ENCODE assay signal across 13 cellular contexts in genomic region chr21:45949928-45950739, GRCh38. TPM values are rescaled to one million over a fixed set of nuclear protein-coding genes. Genes with fewer than 3 reads are reported as not detected.
A peak's percentile ranks its signal among the peaks of the same experiment; 100 is the strongest.
DNase-seq lines count a peak whose midpoint lies in the region; ATAC-seq and TF ChIP-seq lines count a peak whose summit lies in the region.
"Had no signal": no experiment of that assay in that cellular context is flagged by ENCODE, and none has a peak within 500 bp of the region (broad histone marks: within the 10 kb centered on the region; RNA-seq: fewer than 3 reads in every experiment).

No MANE protein-coding gene starts in this region.

- H3K79me2 ChIP-seq in mammary epithelial cell (ENCODE audit: insufficient read depth, low read length) = no peaks in the 10 kb centered on the region
- H3K79me2 ChIP-seq in neural progenitor cell (ENCODE audit: low read depth) = no peaks in the 10 kb centered on the region

- DNase-seq in heart left ventricle = peak in 1 of 5 donors; percentile 43
- DNase-seq in right atrium auricular region (ENCODE audit: low spot score) = no peak
- peak; percentile 35 for DNase-seq in mammary epithelial cell
- no peak for DNase-seq in neural progenitor cell (ENCODE audit: low spot score)
- DNase-seq in cortex of kidney (lab: John Stamatoyannopoulos, UW) = no peak
- DNase-seq in effector memory CD4-positive, alpha-beta T cell = no peak
- no peak for DNase-seq in stimulated activated naive CD8-positive, alpha-beta T cell treated with anti-CD3 and anti-CD28 coated beads, Interleukin-15, amount 100 ng/mL, for 72 hours
- no peak for DNase-seq in OCI-M1 (lab: John Stamatoyannopoulos, UW)
- DNase-seq: erythroblast, NCI-H2107 had no signal

- intact Hi-C loops in heart left ventricle (cut with DNase I) (no loop called here), mammary epithelial cell (cut with micrococcal nuclease) (no loop called here)

- dilution Hi-C loops in mammary epithelial cell (cut with HindIII; ENCODE audit: low sequenced_read_pairs) = loop anchor here (5.0 to 25.0 kb wide), 5 partner anchors 68 to 445 kb away; no protein-coding TSS in a partner anchor

- no peaks in the 10 kb centered on the region for H3K36me3 Mint-ChIP-seq in neural progenitor cell
- H3K36me3 Mint-ChIP-seq: activated naive CD8-positive, alpha-beta T cell had no signal

- in situ Hi-C loops in mammary epithelial cell (cut with MboI; ENCODE audit: low sequenced_read_pairs in 2 of 2) = loop anchor here in 1 of 2 donors (25.0 kb wide), 1 partner anchor 162 kb away; no protein-coding TSS in a partner anchor

- H3K4me3 Mint-ChIP-seq in neural progenitor cell = no peak overlapping the region
- no peak overlapping the region for H3K4me3 Mint-ChIP-seq in stimulated activated naive CD8-positive, alpha-beta T cell treated with anti-CD3 and anti-CD28 coated beads, Interleukin-15, amount 100 ng/mL, for 72 hours
- H3K4me3 Mint-ChIP-seq: activated naive CD8-positive, alpha-beta T cell had no signal

- no peaks in the 10 kb centered on the region for H3K9me3 Mint-ChIP-seq in neural progenitor cell
- no peaks in the 10 kb centered on the region for H3K9me3 Mint-ChIP-seq in stimulated activated naive CD8-positive, alpha-beta T cell treated with anti-CD3 and anti-CD28 coated beads, Interleukin-15, amount 100 ng/mL, for 72 hours
- H3K9me3 Mint-ChIP-seq: nephron had no signal

- H3K4me3 ChIP-seq in heart left ventricle (peak overlapping the region in 1 of 12 donors; percentile 13), right atrium auricular region (no peak overlapping the region), mammary epithelial cell (replicated peaks in 1 of 3; ENCODE audit: insufficient read depth in 1 of 3, low read depth in 2 of 3, low read length in 3 of 3) (no peak overlapping the region), neural progenitor cell (no peak overlapping the region)
- H3K4me3 ChIP-seq in effector memory CD4-positive, alpha-beta T cell (ENCODE audit: insufficient read depth, low read depth, low read length, poor library complexity, severe bottlenecking) = no peak overlapping the region

- CTCF ChIA-PET in mammary epithelial cell (lab: Charles Lee; ENCODE audit: low non-redundant PET) = no interaction called here

- H3K9me3 ChIP-seq in heart left ventricle = no peaks in the 10 kb centered on the region
- H3K9me3 ChIP-seq in right atrium auricular region = no peaks in the 10 kb centered on the region
- H3K9me3 ChIP-seq in mammary epithelial cell (replicated peaks; ENCODE audit: insufficient read depth, low read length) = no peaks in the 10 kb centered on the region
- no peaks in the 10 kb centered on the region for H3K9me3 ChIP-seq in neural progenitor cell (ENCODE audit: low read depth)
- no peaks in the 10 kb centered on the region for H3K9me3 ChIP-seq in effector memory CD4-positive, alpha-beta T cell (ENCODE audit: control insufficient read depth, low read length)

- H3K4me1 ChIP-seq in heart left ventricle (peaks cover 0 to 42% (median 20%) of the 10 kb centered on the region in 12 donors), right atrium auricular region (peaks cover 0 to 37% of the 10 kb centered on the region in 2 donors), mammary epithelial cell (ENCODE audit: insufficient read depth, low read length) (peaks cover 18% of the 10 kb centered on the region), neural progenitor cell (peaks cover 9% of the 10 kb centered on the region)
- H3K4me1 ChIP-seq in effector memory CD4-positive, alpha-beta T cell (ENCODE audit: control insufficient read depth, insufficient read depth, low read length, poor library complexity, severe bottlenecking) = no peaks in the 10 kb centered on the region

- peaks cover 10% of the 10 kb centered on the region for H3K4me1 Mint-ChIP-seq in neural progenitor cell
- no peaks in the 10 kb centered on the region for H3K4me1 Mint-ChIP-seq in stimulated activated naive CD8-positive, alpha-beta T cell treated with anti-CD3 and anti-CD28 coated beads, Interleukin-15, amount 100 ng/mL, for 72 hours

- peaks cover 5% of the 10 kb centered on the region for H3K27me3 Mint-ChIP-seq in neural progenitor cell (ENCODE audit: insufficient read depth, low read depth)
- peaks cover 30% of the 10 kb centered on the region for H3K27me3 Mint-ChIP-seq in stimulated activated naive CD8-positive, alpha-beta T cell treated with anti-CD3 and anti-CD28 coated beads, Interleukin-15, amount 100 ng/mL, for 72 hours

- WGBS in heart left ventricle, 4 donors = 80 to 85% (median 83%) methylated on average over 15 to 35 of the region's 35 CpGs
- WGBS in mammary epithelial cell (ENCODE audit: low coverage, missing lambda C conversion rate) = 6% methylated on average over 27 of the region's 35 CpGs

- no peaks in the 10 kb centered on the region for H3F3A ChIP-seq in neural progenitor cell (ENCODE audit: low read depth)

- ATAC-seq in heart left ventricle = peak in 1 of 4 donors; percentile 7
- no peak for ATAC-seq in stimulated activated naive CD8-positive, alpha-beta T cell treated with anti-CD3 and anti-CD28 coated beads, Interleukin-15, amount 100 ng/mL, for 72 hours
- ATAC-seq: activated CD4-positive, CD25-positive, alpha-beta regulatory T cell treated with anti-CD3 and anti-CD28 coated beads, Interleukin-2, amount 50 U/mL, for 24 hours had no signal

- peak overlapping the region; percentile 72 for H3K4me2 ChIP-seq in mammary epithelial cell (ENCODE audit: insufficient read depth, low read depth, low read length)
- H3K4me2 ChIP-seq in neural progenitor cell = peak overlapping the region; percentile 29

- H3K27ac ChIP-seq in heart left ventricle (peak overlapping the region in 7 of 12 donors; percentile 18 to 74 (median 45)), right atrium auricular region (peak overlapping the region in 1 of 2 donors; percentile 64), mammary epithelial cell (ENCODE audit: insufficient read depth, low read depth, low read length) (peak overlapping the region; percentile 6), neural progenitor cell (no peak overlapping the region)
- H3K27ac ChIP-seq in effector memory CD4-positive, alpha-beta T cell (ENCODE audit: insufficient read depth, low read length, poor library complexity, severe bottlenecking) = no peak overlapping the region

- H3K9ac ChIP-seq in mammary epithelial cell (ENCODE audit: insufficient read depth, low read length) (no peak overlapping the region), neural progenitor cell (no peak overlapping the region)

- H3K27me3 ChIP-seq in heart left ventricle (no peaks in the 10 kb centered on the region), right atrium auricular region (no peaks in the 10 kb centered on the region), mammary epithelial cell (ENCODE audit: insufficient read depth, low read length) (no peaks in the 10 kb centered on the region), neural progenitor cell (no peaks in the 10 kb centered on the region)
- H3K27me3 ChIP-seq in effector memory CD4-positive, alpha-beta T cell (replicated peaks; ENCODE audit: control insufficient read depth, insufficient read depth, low read length, poor library complexity, severe bottlenecking) = no peaks in the 10 kb centered on the region

- no TSS peak for BruUV-seq in mammary epithelial cell (replicated peaks; lab: Mats Ljungman, UMichigan)

- H3K36me3 ChIP-seq in heart left ventricle (no peaks in the 10 kb centered on the region), right atrium auricular region (no peaks in the 10 kb centered on the region), mammary epithelial cell (ENCODE audit: insufficient read depth, low read length) (no peaks in the 10 kb centered on the region), neural progenitor cell (no peaks in the 10 kb centered on the region)
- H3K36me3 ChIP-seq in effector memory CD4-positive, alpha-beta T cell (ENCODE audit: control insufficient read depth, insufficient read depth, low read length) = no peaks in the 10 kb centered on the region

- H4K20me1 ChIP-seq in mammary epithelial cell (ENCODE audit: insufficient read depth, low read length) (no peaks in the 10 kb centered on the region), neural progenitor cell (ENCODE audit: low read depth) (no peaks in the 10 kb centered on the region)

- TF ChIP-seq CTCF in heart left ventricle (IDR thresholded peaks at IDR 0.05) = no peak
- no peak for TF ChIP-seq CTCF in right atrium auricular region (IDR thresholded peaks at IDR 0.05)
- TF ChIP-seq CTCF in mammary epithelial cell (conservative IDR thresholded peaks at IDR 0.05 in 1 of 2, IDR thresholded peaks at IDR 0.05 in 1 of 2; ENCODE audit: extremely low read depth in 1 of 2, insufficient read depth in 1 of 2, low read depth in 1 of 2, low read length in 2 of 2) = no peak
- no peak for TF ChIP-seq CTCF in neural progenitor cell (IDR thresholded peaks at IDR 0.05)

- no peak overlapping the region for H3K27ac Mint-ChIP-seq in neural progenitor cell
- H3K27ac Mint-ChIP-seq in stimulated activated naive CD8-positive, alpha-beta T cell treated with anti-CD3 and anti-CD28 coated beads, Interleukin-15, amount 100 ng/mL, for 72 hours = no peak overlapping the region
- H3K27ac Mint-ChIP-seq: activated naive CD8-positive, alpha-beta T cell had no signal

- no peak for TF ChIP-seq POLR2A in heart left ventricle (IDR thresholded peaks at IDR 0.05)

- peak overlapping the region; percentile 54 for H2AFZ ChIP-seq in mammary epithelial cell (ENCODE audit: low read depth, low read length)
- no peak overlapping the region for H2AFZ ChIP-seq in neural progenitor cell (replicated peaks)

RNA-seq across cellular contexts. Expression of gene COL6A1, which starts 31.4 kb away (rescaled TPM):
- 100 to 1,000 TPM in 8 of 9 donors, 10 to 100 TPM in 1; 92.4 to 385 (median 143) TPM for total RNA-seq in heart left ventricle
- 100 to 1,000 TPM; 149 to 157 TPM for polyA plus RNA-seq in heart left ventricle
- 100 to 1,000 TPM; 201 to 278 TPM for total RNA-seq in right atrium auricular region
- 100 to 1,000 TPM in 1 of 2 donors, 1 to 10 TPM in 1; 9.1 to 156 TPM for total RNA-seq in mammary epithelial cell
- polyA plus RNA-seq in mammary epithelial cell = 12.0 TPM
- polyA minus RNA-seq in mammary epithelial cell = 4.4 TPM
- 12.6 and 52.2 TPM in 2 replicates for total RNA-seq in neural progenitor cell (ENCODE audit: low replicate concordance)

Comparison
In these comparisons a context has a peak if more than half of its experiments do, and no peak if none do; other contexts are left out.
1. H3K27ac ChIP-seq: peak in heart left ventricle (7 of 12) and mammary epithelial cell (single experiment); none in neural progenitor cell (single experiment) and effector memory CD4-positive, alpha-beta T cell (single experiment).